ENCODE assay signal across 1 cellular context in the genomic region with DNA sequence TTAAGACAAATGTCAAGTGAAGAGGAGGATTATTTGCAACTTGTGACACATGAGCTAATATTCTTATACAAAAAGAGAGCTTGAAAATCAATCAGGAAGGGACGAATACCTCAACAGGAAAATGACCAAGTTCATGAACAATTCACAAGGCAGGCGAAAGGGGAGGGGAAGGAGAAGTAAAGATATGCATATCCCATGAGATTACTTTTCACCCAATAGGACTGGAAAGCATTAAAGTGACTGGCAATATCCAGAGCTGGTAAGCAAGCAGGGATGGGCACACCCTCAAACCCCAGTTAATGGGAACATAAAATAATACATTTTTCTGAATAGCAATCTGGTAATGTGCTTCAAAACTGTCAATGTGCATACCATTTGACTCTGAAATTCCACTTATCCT.
TF ChIP-seq lines count a peak whose summit lies in the region.

No MANE protein-coding gene starts in this region.

TF ChIP-seq in IMR-90, 13 proteins besides CTCF, POLR2A, EP300 and RAD21 (continued from another document):
- no peak for TF ChIP-seq MAFK (IDR thresholded peaks at IDR 0.05; ENCODE audit: low read depth, low read length)
- TF ChIP-seq RFX5 (IDR thresholded peaks at IDR 0.05; ENCODE audit: low read depth, low read length): no peak
- TF ChIP-seq CHD1 (IDR thresholded peaks at IDR 0.05; ENCODE audit: low read depth, low read length): no peak
- TF ChIP-seq FOS (IDR thresholded peaks at IDR 0.05; ENCODE audit: low read depth, low read length): no peak
- TF ChIP-seq MXI1 (IDR thresholded peaks at IDR 0.05; ENCODE audit: borderline replicate concordance, low read depth, low read length): no peak
- no peak for TF ChIP-seq MAZ (IDR thresholded peaks at IDR 0.05; ENCODE audit: borderline replicate concordance, low read depth, low read length)
- TF ChIP-seq RCOR1 (IDR thresholded peaks at IDR 0.05; ENCODE audit: insufficient replicate concordance, low read length): no peak
- no peak for TF ChIP-seq CEBPB (IDR thresholded peaks at IDR 0.05; ENCODE audit: low read depth, low read length)
- TF ChIP-seq, protein P1, sequence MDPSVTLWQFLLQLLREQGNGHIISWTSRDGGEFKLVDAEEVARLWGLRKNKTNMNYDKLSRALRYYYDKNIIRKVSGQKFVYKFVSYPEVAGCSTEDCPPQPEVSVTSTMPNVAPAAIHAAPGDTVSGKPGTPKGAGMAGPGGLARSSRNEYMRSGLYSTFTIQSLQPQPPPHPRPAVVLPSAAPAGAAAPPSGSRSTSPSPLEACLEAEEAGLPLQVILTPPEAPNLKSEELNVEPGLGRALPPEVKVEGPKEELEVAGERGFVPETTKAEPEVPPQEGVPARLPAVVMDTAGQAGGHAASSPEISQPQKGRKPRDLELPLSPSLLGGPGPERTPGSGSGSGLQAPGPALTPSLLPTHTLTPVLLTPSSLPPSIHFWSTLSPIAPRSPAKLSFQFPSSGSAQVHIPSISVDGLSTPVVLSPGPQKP (IDR thresholded peaks at IDR 0.05; ENCODE audit: borderline replicate concordance, low read depth, low read length): no peak
- TF ChIP-seq, protein P2, sequence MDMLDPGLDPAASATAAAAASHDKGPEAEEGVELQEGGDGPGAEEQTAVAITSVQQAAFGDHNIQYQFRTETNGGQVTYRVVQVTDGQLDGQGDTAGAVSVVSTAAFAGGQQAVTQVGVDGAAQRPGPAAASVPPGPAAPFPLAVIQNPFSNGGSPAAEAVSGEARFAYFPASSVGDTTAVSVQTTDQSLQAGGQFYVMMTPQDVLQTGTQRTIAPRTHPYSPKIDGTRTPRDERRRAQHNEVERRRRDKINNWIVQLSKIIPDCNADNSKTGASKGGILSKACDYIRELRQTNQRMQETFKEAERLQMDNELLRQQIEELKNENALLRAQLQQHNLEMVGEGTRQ (IDR thresholded peaks at IDR 0.05; ENCODE audit: low read depth, low read length): no peak
- no peak for TF ChIP-seq SMC3 (IDR thresholded peaks at IDR 0.05; ENCODE audit: low read depth, low read length)
- no peak for TF ChIP-seq BHLHE40 (IDR thresholded peaks at IDR 0.05; ENCODE audit: low read depth, low read length)
TF ChIP-seq in IMR-90: peak in this region for 0.
